ENCODE assay signal across 8 cellular contexts in the genomic region with DNA sequence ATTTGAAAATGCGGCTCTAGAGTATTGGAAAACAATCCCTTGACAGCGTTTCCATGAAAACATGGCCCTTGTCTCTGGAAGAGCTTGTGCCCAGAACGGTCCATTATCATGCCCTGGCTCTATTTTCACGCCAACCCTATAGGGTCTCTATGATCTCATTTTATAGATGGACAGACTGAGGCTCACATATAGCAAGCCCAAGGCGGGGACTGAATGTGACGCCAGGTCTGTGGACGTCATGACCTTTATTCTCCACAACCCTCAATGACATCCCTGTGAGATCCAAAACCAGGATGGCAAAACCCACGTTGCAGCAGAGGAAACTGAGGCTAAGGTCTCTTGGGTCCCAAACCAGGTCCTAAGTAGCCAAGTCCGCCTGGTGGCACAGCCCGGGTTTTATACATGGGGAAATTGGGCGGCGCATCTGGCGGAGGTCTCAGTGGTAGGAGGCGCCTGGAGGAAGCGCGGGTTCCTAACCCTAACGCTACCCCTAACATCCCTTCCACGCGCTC. TPM values are rescaled to one million over a fixed set of nuclear protein-coding genes. Genes with fewer than 3 reads are reported as not detected.
DNase-seq lines count a peak whose midpoint lies in the region; ATAC-seq and TF ChIP-seq lines count a peak whose summit lies in the region.

No MANE protein-coding gene starts in this region.

- no peaks in the 10 kb centered on the region for H3K9me2 ChIP-seq in PC-9 (ENCODE audit: insufficient read depth)

- H3K79me2 ChIP-seq in PC-9 (ENCODE audit: low read depth) = peaks cover 18% of the 10 kb centered on the region

- intact Hi-C loops in PC-9 (cut with micrococcal nuclease; ENCODE audit: unreplicated experiment) = loop anchor here (5.0 to 10.0 kb wide), 2 partner anchors 43 to 80 kb away; a partner anchor contains a TSS
- intact Hi-C loops in esophagus muscularis mucosa (cut with DNase I) = no loop called here
- intact Hi-C loops in sigmoid colon (cut with DNase I) = loop anchor here (1.0 to 2.0 kb wide), 2 partner anchors 42 to 85 kb away; a partner anchor contains a TSS

- 12% methylated on average over 18 of the region's 19 CpGs for WGBS in esophagus muscularis mucosa
- 9 to 16% methylated on average over 19 of the region's 19 CpGs for WGBS in sigmoid colon, 2 donors

- H3K27me3 ChIP-seq in PC-9 (ENCODE audit: insufficient read depth, low read depth) = no peaks in the 10 kb centered on the region
- peaks cover 0 to 3% (median 0%) of the 10 kb centered on the region in 4 donors for H3K27me3 ChIP-seq in esophagus muscularis mucosa
- H3K27me3 ChIP-seq in sigmoid colon = no peaks in the 10 kb centered on the region

- no peak for TF ChIP-seq CTCF in PC-9 (conservative IDR thresholded peaks at IDR 0.05)
- no peak for TF ChIP-seq CTCF in esophagus muscularis mucosa (IDR thresholded peaks at IDR 0.05)
- TF ChIP-seq CTCF in sigmoid colon (IDR thresholded peaks at IDR 0.05) = no peak

- POLR2A ChIA-PET in PC-9 (lab: Charles Lee; ENCODE audit: unreplicated experiment) = interaction anchor here (0.6 kb wide), 1 partner anchor 40 kb away, joined by 6 read pairs; no protein-coding TSS in a partner anchor

- ATAC-seq in GM18502 (IDR thresholded peaks at IDR 0.05; ENCODE audit: poor library complexity, unreplicated experiment) = peak; percentile 9
- ATAC-seq in HG02610 (IDR thresholded peaks at IDR 0.05; ENCODE audit: unreplicated experiment) = no peak
- no peak for ATAC-seq in HG02970 (IDR thresholded peaks at IDR 0.05; ENCODE audit: low FRiP score, unreplicated experiment)
- ATAC-seq in GM19463 (IDR thresholded peaks at IDR 0.05; ENCODE audit: unreplicated experiment) = no peak

- peak overlapping the region; percentile 86 for H2AFZ ChIP-seq in PC-9

- H3F3A ChIP-seq in PC-9 (ENCODE audit: insufficient read depth, low read depth) = peaks cover 19% of the 10 kb centered on the region; the same call in 1 of the 2 replicates

- H3K4me3 ChIP-seq in PC-9 (peak overlapping the region; percentile 95), esophagus muscularis mucosa (peak overlapping the region; percentile 73 to 99 (median 98)), sigmoid colon (peak overlapping the region; percentile 76 to 91 (median 86))

- DNase-seq in PC-9 (no peak), esophagus muscularis mucosa (ENCODE audit: extremely low spot score) (no peak), sigmoid colon (no peak), NCI-H524 (lab: John Stamatoyannopoulos, UW) (no peak)

- H3K36me3 ChIP-seq in PC-9 (ENCODE audit: low read depth) (no peaks in the 10 kb centered on the region), esophagus muscularis mucosa (peaks cover 5 to 26% (median 20%) of the 10 kb centered on the region in 4 donors), sigmoid colon (peaks cover 8 to 21% (median 10%) of the 10 kb centered on the region in 4 donors)

- H3K4me1 ChIP-seq in PC-9 (replicated peaks; ENCODE audit: insufficient read depth) = peaks cover 7% of the 10 kb centered on the region
- H3K4me1 ChIP-seq in esophagus muscularis mucosa = peaks cover 33 to 60% (median 43%) of the 10 kb centered on the region in 4 donors
- peaks cover 0 to 24% (median 16%) of the 10 kb centered on the region in 4 donors for H3K4me1 ChIP-seq in sigmoid colon

- H3K27ac ChIP-seq in PC-9 = no peak overlapping the region
- H3K27ac ChIP-seq in esophagus muscularis mucosa (replicated peaks in 1 of 4) = peak overlapping the region; percentile 72 to 87 (median 87)
- H3K27ac ChIP-seq in sigmoid colon = peak overlapping the region; percentile 80 to 87 (median 82)

- TF ChIP-seq POLR2A in esophagus muscularis mucosa (IDR thresholded peaks at IDR 0.05; ENCODE audit: low read depth) (no peak), sigmoid colon (IDR thresholded peaks at IDR 0.05) (no peak)

- TF ChIP-seq EP300 in esophagus muscularis mucosa (IDR thresholded peaks at IDR 0.05) = no peak
- TF ChIP-seq EP300 in sigmoid colon (IDR thresholded peaks at IDR 0.05) = no peak

- 0 out of 2 replicates have a peak, but pooled peaks cover 5% of the 10 kb centered on the region for H4K20me1 ChIP-seq in PC-9 (ENCODE audit: insufficient read depth)

- TSS peak; percentile 49 for BruUV-seq in PC-9 (replicated peaks; lab: Mats Ljungman, UMichigan)

- CTCF ChIA-PET in PC-9 (lab: Charles Lee) = no interaction called here

- H3K9me3 ChIP-seq in PC-9 (ENCODE audit: insufficient read depth, low read depth) = no peaks in the 10 kb centered on the region
- no peaks in the 10 kb centered on the region for H3K9me3 ChIP-seq in esophagus muscularis mucosa
- no peaks in the 10 kb centered on the region for H3K9me3 ChIP-seq in sigmoid colon

- H3K4me2 ChIP-seq in PC-9 = peak overlapping the region; percentile 73

RNA-seq across cellular contexts. Expression of a gene that starts 0.4 kb away (rescaled TPM):
- total RNA-seq in PC-9 (2021) = 82.9 and 88.8 TPM in 2 replicates
- total RNA-seq in esophagus muscularis mucosa = 10 to 100 TPM; 54.2 to 92.6 (median 61.5) TPM
- 10 to 100 TPM; 49.6 to 62.3 (median 53.5) TPM for total RNA-seq in sigmoid colon
- polyA plus RNA-seq in sigmoid colon = 10 to 100 TPM in 2 of 3 donors, 1 to 10 TPM in 1; 7.8 to 59.8 (median 15.5) TPM

RNA-seq across cellular contexts. Expression of a gene that starts 43.6 kb away (rescaled TPM):
- total RNA-seq in PC-9 (2021) = 175 and 290 TPM in 2 replicates
- 10 to 100 TPM; 39.0 to 75.5 (median 49.9) TPM for total RNA-seq in esophagus muscularis mucosa
- total RNA-seq in sigmoid colon = 10 to 100 TPM; 27.8 to 54.6 (median 47.2) TPM
- polyA plus RNA-seq in sigmoid colon = 100 to 1,000 TPM; 103 to 122 (median 115) TPM
